ENCODE assay signal across 26 cellular contexts in genomic region chr20:61333484-61334108, GRCh38.
"Had no signal": no experiment of that assay in that cellular context is flagged by ENCODE, and none has a peak within 500 bp of the region (broad histone marks: within the 10 kb centered on the region; RNA-seq: fewer than 3 reads in every experiment).

No MANE protein-coding gene starts in this region.

- DNase-seq: islet precursor cell; left ventricle myocardium inferior; mesendoderm; naive B cell; natural killer cell; nephron progenitor cell; ovary; right lobe of liver; stimulated activated CD4-positive, alpha-beta T cell treated with anti-CD3 and anti-CD28 coated beads, Interleukin-2, amount 100 ng/mL, for 48 hours; stimulated activated CD4-positive, alpha-beta T cell treated with anti-CD3 and anti-CD28 coated beads, Interleukin-4, amount 100 ng/mL, for 4 hours; stimulated activated CD8-positive, alpha-beta memory T cell treated with anti-CD3 and anti-CD28 coated beads, Interleukin-4, amount 100 ng/mL, for 48 hours; stimulated activated naive B cell treated with anti-CD40 and anti-IgM and Interleukin-4, amounts not matched to agents 10 μg/mL and 1 μg/mL and 100 μg/mL, for 72 hours; stimulated activated naive CD8-positive, alpha-beta T cell treated with anti-CD3 and anti-CD28 coated beads, Interleukin-15, Interleukin-2, amounts not matched to agents 100 U/mL and 50 U/mL, for 24 hours; tibial artery; trophoblast cell; upper lobe of right lung had no signal

- H3K4me1 ChIP-seq: right atrium auricular region, right lobe of liver, suprapubic skin, tibial artery, upper lobe of right lung had no signal

- H3K9me3 ChIP-seq: ovary, right atrium auricular region, right lobe of liver, suprapubic skin, thoracic aorta, tibial artery, upper lobe of right lung had no signal

- H3K9ac ChIP-seq: neural progenitor cell had no signal

- H3K27me3 ChIP-seq: hepatocyte, neural progenitor cell, ovary, right atrium auricular region, right lobe of liver, upper lobe of right lung had no signal

- H3K27ac Mint-ChIP-seq: mesothelial cell of epicardium; naive B cell; natural killer cell; nephron progenitor cell; progenitor cell of endocrine pancreas; stimulated activated naive B cell treated with anti-CD40 and anti-IgM and Interleukin-4, amounts not matched to agents 10 μg/mL and 1 μg/mL and 100 μg/mL, for 72 hours had no signal

- H3K9me3 Mint-ChIP-seq: mesothelial cell of epicardium, nephron progenitor cell, neural progenitor cell had no signal

- H3K36me3 ChIP-seq: left ventricle myocardium inferior, neural progenitor cell, ovary, right atrium auricular region, right lobe of liver, suprapubic skin, thoracic aorta, tibial artery, upper lobe of right lung had no signal

- H3K4me1 Mint-ChIP-seq: mesothelial cell of epicardium; naive B cell; natural killer cell; stimulated activated naive B cell treated with anti-CD40 and anti-IgM and Interleukin-4, amounts not matched to agents 10 μg/mL and 1 μg/mL and 100 μg/mL, for 72 hours had no signal

- H3K27me3 Mint-ChIP-seq: naive B cell; stimulated activated naive B cell treated with anti-CD40 and anti-IgM and Interleukin-4, amounts not matched to agents 10 μg/mL and 1 μg/mL and 100 μg/mL, for 72 hours had no signal

- H3K36me3 Mint-ChIP-seq: mesothelial cell of epicardium; naive B cell; natural killer cell; neural progenitor cell; stimulated activated naive B cell treated with anti-CD40 and anti-IgM and Interleukin-4, amounts not matched to agents 10 μg/mL and 1 μg/mL and 100 μg/mL, for 72 hours had no signal

- ATAC-seq: natural killer cell; right lobe of liver; stimulated activated naive B cell treated with anti-CD40 and anti-IgM and Interleukin-4, amounts not matched to agents 10 μg/mL and 1 μg/mL and 100 μg/mL, for 72 hours; stimulated activated naive CD8-positive, alpha-beta T cell treated with anti-CD3 and anti-CD28 coated beads, Interleukin-15, Interleukin-2, amounts not matched to agents 100 U/mL and 50 U/mL, for 24 hours; upper lobe of right lung had no signal

- H3K4me3 ChIP-seq: hepatocyte, left ventricle myocardium inferior, lung, neural progenitor cell, ovary, right atrium auricular region, right lobe of liver, skin epidermis, suprapubic skin, thoracic aorta, tibial artery, upper lobe of right lung had no signal

- FAIRE-seq: urothelium cell line had no signal

- H3K27ac ChIP-seq: hepatocyte, left ventricle myocardium inferior, neural progenitor cell, ovary, right atrium auricular region, right lobe of liver, skin epidermis, suprapubic skin, thoracic aorta, tibial artery, upper lobe of right lung had no signal

- H3K4me2 ChIP-seq: hepatocyte had no signal

- H3K4me3 Mint-ChIP-seq: mesothelial cell of epicardium; naive B cell; natural killer cell; nephron progenitor cell; neural progenitor cell; stimulated activated naive B cell treated with anti-CD40 and anti-IgM and Interleukin-4, amounts not matched to agents 10 μg/mL and 1 μg/mL and 100 μg/mL, for 72 hours had no signal
